ENCODE assay signal across 8 cellular contexts in the genomic region with DNA sequence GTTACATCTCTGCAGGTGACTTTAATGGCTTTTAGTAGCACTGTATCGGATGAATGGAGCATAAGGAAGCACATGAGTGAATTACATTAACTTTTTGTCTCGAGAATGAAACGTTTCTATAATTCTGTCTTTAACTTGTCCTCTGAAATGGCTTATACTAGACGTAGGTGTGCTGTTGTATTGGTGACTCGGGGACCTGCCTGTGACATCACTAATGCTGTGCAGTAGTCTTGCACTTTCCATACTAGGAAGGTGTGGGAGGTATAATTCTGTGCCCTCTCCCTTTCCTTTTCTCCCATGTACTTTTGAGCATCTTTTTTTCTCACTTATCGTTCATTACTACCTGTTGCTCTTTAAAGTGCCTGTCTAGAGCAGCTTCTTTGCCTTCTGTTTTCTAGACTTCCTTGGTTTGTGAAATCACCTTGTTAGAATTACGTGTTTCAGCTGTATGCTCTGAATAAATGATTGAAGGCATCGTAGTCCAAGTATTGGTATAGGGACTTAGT. TPM values are rescaled to one million over a fixed set of nuclear protein-coding genes. Genes with fewer than 3 reads are reported as not detected.
DNase-seq lines count a peak whose midpoint lies in the region; ATAC-seq and TF ChIP-seq lines count a peak whose summit lies in the region.

No MANE protein-coding gene starts in this region.

- H3K9me3 Mint-ChIP-seq in activated T-cell treated with anti-CD3 and anti-CD28 coated beads, Interleukin-2, amount 50 U/mL, for 4 hours: no peaks in the 10 kb centered on the region

- peak overlapping the region; percentile 65 for H3K4me3 ChIP-seq in iPS-18a (ENCODE audit: low read length)

- H3K9me3 ChIP-seq in iPS-18a (ENCODE audit: control insufficient read depth, low read depth, low read length): no peaks in the 10 kb centered on the region

- peak; percentile 17 for DNase-seq in activated T-cell treated with anti-CD3 and anti-CD28 coated beads, Interleukin-2, amount 50 U/mL, for 4 hours
- DNase-seq in stimulated activated CD8-positive, alpha-beta memory T cell treated with anti-CD3 and anti-CD28 coated beads, Interleukin-4, amount 100 ng/mL, for 48 hours: peak; percentile 32
- no peak for DNase-seq in omental fat pad (ENCODE audit: low spot score)
- DNase-seq in NCI-H2227 (lab: John Stamatoyannopoulos, UW; ENCODE audit: unreplicated experiment): no peak
- DNase-seq in mucosa of gallbladder (ENCODE audit: low spot score): no peak

- no peaks in the 10 kb centered on the region for H3K27me3 Mint-ChIP-seq in activated T-cell treated with anti-CD3 and anti-CD28 coated beads, Interleukin-2, amount 50 U/mL, for 4 hours (ENCODE audit: low read depth)

- no peak for TF ChIP-seq CTCF in omental fat pad (IDR thresholded peaks at IDR 0.05)

- H3K4me3 Mint-ChIP-seq in activated T-cell treated with anti-CD3 and anti-CD28 coated beads, Interleukin-2, amount 50 U/mL, for 4 hours: peak overlapping the region; percentile 95

- peak; percentile 34 for ATAC-seq in GM18867 (IDR thresholded peaks at IDR 0.05; ENCODE audit: unreplicated experiment)
- ATAC-seq in HG03342 (IDR thresholded peaks at IDR 0.05; ENCODE audit: unreplicated experiment): peak; percentile 26
- ATAC-seq in activated T-cell treated with anti-CD3 and anti-CD28 coated beads, Interleukin-2, amount 50 U/mL, for 4 hours: peak; percentile 23 to 26
- ATAC-seq in omental fat pad (ENCODE audit: low FRiP score): no peak

- H3K4me1 ChIP-seq in iPS-18a (ENCODE audit: control insufficient read depth, low read depth, low read length): peaks cover 13% of the 10 kb centered on the region

- H3K4me1 Mint-ChIP-seq in activated T-cell treated with anti-CD3 and anti-CD28 coated beads, Interleukin-2, amount 50 U/mL, for 4 hours (ENCODE audit: low read depth): peaks cover 47% of the 10 kb centered on the region

- H3K9ac ChIP-seq in iPS-18a (ENCODE audit: low read length): peak overlapping the region; percentile 53

- no peaks in the 10 kb centered on the region for H3K36me3 ChIP-seq in iPS-18a (ENCODE audit: control insufficient read depth, low read depth, low read length)

- H3K27ac ChIP-seq in iPS-18a (ENCODE audit: low read length): no peak overlapping the region

- H3K27me3 ChIP-seq in iPS-18a (ENCODE audit: control insufficient read depth, insufficient read depth, low read length): no peaks in the 10 kb centered on the region

- peaks cover 8% of the 10 kb centered on the region for H3K36me3 Mint-ChIP-seq in activated T-cell treated with anti-CD3 and anti-CD28 coated beads, Interleukin-2, amount 50 U/mL, for 4 hours (ENCODE audit: insufficient read depth)

RNA-seq across cellular contexts. Expression of gene NEDD1, which starts 1.2 kb away (rescaled TPM):
- total RNA-seq in activated T-cell treated with anti-CD3 and anti-CD28 coated beads, Interleukin-2, amount 50 U/mL, for 4 hours: 10 to 100 TPM; 25.0 to 27.1 (median 25.2) TPM
- 10 to 100 TPM in 3 of 4 donors, 1 to 10 TPM in 1; 8.8 to 20.8 (median 14.7) TPM for total RNA-seq in omental fat pad
- 13.0 TPM for total RNA-seq in mucosa of gallbladder

Comparison
In these comparisons a context has a peak if more than half of its experiments do, and no peak if none do; other contexts are left out.
1. DNase-seq: peak in activated T-cell treated with anti-CD3 and anti-CD28 coated beads, Interleukin-2, amount 50 U/mL, for 4 hours (single experiment) and stimulated activated CD8-positive, alpha-beta memory T cell treated with anti-CD3 and anti-CD28 coated beads, Interleukin-4, amount 100 ng/mL, for 48 hours (single experiment); none in omental fat pad (single experiment), NCI-H2227 (single experiment) and mucosa of gallbladder (single experiment).